In the genomic region with DNA sequence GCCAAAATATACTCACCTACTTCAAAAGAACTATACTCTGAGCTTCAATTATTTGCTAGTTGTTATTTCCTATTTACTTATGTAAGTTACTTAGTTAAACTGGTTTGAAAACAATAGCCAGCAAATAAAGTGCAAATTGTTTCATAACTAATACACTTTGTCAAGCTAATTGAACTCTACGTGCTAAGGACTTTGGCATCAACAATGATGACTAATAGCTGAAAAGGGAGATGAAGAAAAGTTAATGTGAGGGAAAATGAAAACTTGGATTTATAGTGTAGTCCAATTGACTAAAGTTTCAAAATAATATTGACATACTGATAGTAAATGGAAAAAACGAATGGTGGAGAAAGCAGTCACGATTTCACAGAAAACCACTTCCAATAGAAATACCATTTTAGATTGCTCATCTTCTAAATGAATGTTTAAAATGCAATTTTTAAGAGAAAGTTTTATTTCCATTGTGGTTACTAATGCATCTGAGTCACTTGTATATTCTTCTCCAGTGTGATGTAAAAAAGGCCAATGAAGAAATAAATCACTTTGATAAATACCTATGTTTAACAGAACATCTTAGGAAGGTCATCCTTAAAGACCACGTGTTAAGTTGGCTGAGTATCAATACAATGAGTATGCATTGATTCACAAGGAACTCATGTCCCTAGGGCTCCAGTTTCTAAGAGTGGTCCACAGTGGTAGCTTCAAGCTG, we compare ENCODE assay signal across 1 cellular context.
TF ChIP-seq lines count a peak whose summit lies in the region.

No MANE protein-coding gene starts in this region.

TF ChIP-seq in IMR-90, 13 proteins besides CTCF, POLR2A, EP300 and RAD21 (continued from another document):
- TF ChIP-seq, protein P1, sequence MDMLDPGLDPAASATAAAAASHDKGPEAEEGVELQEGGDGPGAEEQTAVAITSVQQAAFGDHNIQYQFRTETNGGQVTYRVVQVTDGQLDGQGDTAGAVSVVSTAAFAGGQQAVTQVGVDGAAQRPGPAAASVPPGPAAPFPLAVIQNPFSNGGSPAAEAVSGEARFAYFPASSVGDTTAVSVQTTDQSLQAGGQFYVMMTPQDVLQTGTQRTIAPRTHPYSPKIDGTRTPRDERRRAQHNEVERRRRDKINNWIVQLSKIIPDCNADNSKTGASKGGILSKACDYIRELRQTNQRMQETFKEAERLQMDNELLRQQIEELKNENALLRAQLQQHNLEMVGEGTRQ (IDR thresholded peaks at IDR 0.05; ENCODE audit: low read depth, low read length): peak; percentile 73
- TF ChIP-seq SMC3 (IDR thresholded peaks at IDR 0.05; ENCODE audit: low read depth, low read length): no peak
- TF ChIP-seq RCOR1 (IDR thresholded peaks at IDR 0.05; ENCODE audit: insufficient replicate concordance, low read length): no peak
- peak; percentile 89 for TF ChIP-seq FOS (IDR thresholded peaks at IDR 0.05; ENCODE audit: low read depth, low read length)
- peak; percentile 62 for TF ChIP-seq BHLHE40 (IDR thresholded peaks at IDR 0.05; ENCODE audit: low read depth, low read length)
- no peak for TF ChIP-seq MAZ (IDR thresholded peaks at IDR 0.05; ENCODE audit: borderline replicate concordance, low read depth, low read length)
TF ChIP-seq in IMR-90: peak in this region for 4.
